11 cellular contexts compared by ENCODE assay signal in the genomic region with DNA sequence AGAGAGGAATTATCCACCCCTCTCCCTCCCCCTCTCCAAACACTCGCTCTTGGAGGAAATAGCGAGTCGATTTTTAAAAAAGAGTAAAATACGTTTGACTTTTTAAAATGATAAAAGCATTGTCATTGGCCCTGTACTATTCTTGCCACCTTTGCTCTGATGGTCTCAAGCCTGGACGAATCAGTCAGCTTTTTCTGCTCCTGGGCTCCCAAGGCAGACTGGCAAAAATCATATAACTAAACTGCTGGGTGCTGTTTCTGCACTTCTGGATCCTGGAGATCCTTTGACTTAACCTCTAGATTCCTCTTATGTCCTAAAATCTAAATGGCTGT. TPM values are rescaled to one million over a fixed set of nuclear protein-coding genes. Genes with fewer than 3 reads are reported as not detected.
DNase-seq lines count a peak whose midpoint lies in the region; ATAC-seq and TF ChIP-seq lines count a peak whose summit lies in the region.
"Had no signal": no experiment of that assay in that cellular context is flagged by ENCODE, and none has a peak within 500 bp of the region (broad histone marks: within the 10 kb centered on the region; RNA-seq: fewer than 3 reads in every experiment).

No MANE protein-coding gene starts in this region.

- H3K27me3 ChIP-seq in heart right ventricle (peaks cover 0 to 17% (median 0%) of the 10 kb centered on the region in 7 donors), aorta (ENCODE audit: control insufficient read depth in 1 of 2, insufficient read depth in 2 of 2, low read length in 1 of 2) (no peaks in the 10 kb centered on the region)

- no peak for DNase-seq in heart right ventricle
- DNase-seq in left ventricle myocardium superior, result no peak
- DNase-seq in endothelial cell (ENCODE audit: low spot score), result no peak
- no peak for DNase-seq in nephron progenitor cell
- no peak for DNase-seq in aorta
- no peak for DNase-seq in T1000 (lab: John Stamatoyannopoulos, UW)
- DNase-seq in activated CD4-positive, alpha-beta T cell treated with anti-CD3 and anti-CD28 coated beads, Interleukin-2, amount 50 U/mL, for 48 hours, result no peak
- no peak for DNase-seq in DMS53 treated with DMSO at 0.1 percent for 48 hours (lab: John Stamatoyannopoulos, UW; ENCODE audit: unreplicated experiment)
- DNase-seq: cerebellar nuclear complex, COR-L47, left colon had no signal

- H3K27ac Mint-ChIP-seq in endothelial cell (ENCODE audit: unreplicated experiment), result no peak overlapping the region
- no peak overlapping the region for H3K27ac Mint-ChIP-seq in nephron progenitor cell

- WGBS in heart right ventricle, 2 donors, result 35 to 40% methylated on average over 5 of the region's 5 CpGs
- WGBS in aorta, 2 donors, result 1 to 3% methylated on average over 5 of the region's 5 CpGs

- H3K27ac ChIP-seq in heart right ventricle (peak overlapping the region in 3 of 10 donors; percentile 0 to 90 (median 15)), aorta (ENCODE audit: low read depth in 1 of 2, low read length in 2 of 2) (no peak overlapping the region)

- H3K9me3 Mint-ChIP-seq in endothelial cell (ENCODE audit: unreplicated experiment) (no peaks in the 10 kb centered on the region), nephron progenitor cell (no peaks in the 10 kb centered on the region)

- TF ChIP-seq CTCF in heart right ventricle (IDR thresholded peaks at IDR 0.05) (no peak), endothelial cell (IDR thresholded peaks at IDR 0.05; ENCODE audit: unreplicated experiment) (no peak), nephron progenitor cell (IDR thresholded peaks at IDR 0.05) (no peak)

- intact Hi-C loops in heart right ventricle (cut with DNase I), result loop anchor here in 7 of 10 donors (2.0 to 10.0 kb wide), 4 partner anchors 55 to 138 kb away; no protein-coding TSS in a partner anchor
- intact Hi-C loops in left ventricle myocardium superior (cut with micrococcal nuclease), result loop anchor here (10.0 kb wide), 1 partner anchor 208 kb away; no protein-coding TSS in a partner anchor
- intact Hi-C loops in aorta (cut with DNase I), result loop anchor here in 1 of 2 donors (5.0 kb wide), 1 partner anchor 145 kb away; no protein-coding TSS in a partner anchor

- H3K36me3 ChIP-seq in heart right ventricle (no peaks in the 10 kb centered on the region), aorta (ENCODE audit: control insufficient read depth in 1 of 2, insufficient read depth in 2 of 2, low read length in 1 of 2) (no peaks in the 10 kb centered on the region)

- H3K36me3 Mint-ChIP-seq in endothelial cell (ENCODE audit: low read depth, unreplicated experiment), result peaks cover 11% of the 10 kb centered on the region
- peaks cover 20% of the 10 kb centered on the region for H3K36me3 Mint-ChIP-seq in nephron progenitor cell (ENCODE audit: low read depth)

- peaks cover 0 to 34% (median 11%) of the 10 kb centered on the region in 9 donors for H3K4me1 ChIP-seq in heart right ventricle
- no peaks in the 10 kb centered on the region for H3K4me1 ChIP-seq in aorta (ENCODE audit: control insufficient read depth in 1 of 2, insufficient read depth in 2 of 2, low read length in 2 of 2)

- ATAC-seq in heart right ventricle (no peak), left ventricle myocardium superior (no peak), aorta (ENCODE audit: low FRiP score) (no peak)
- ATAC-seq: left colon had no signal

- H3K27me3 Mint-ChIP-seq in endothelial cell (ENCODE audit: unreplicated experiment), result peaks cover 13% of the 10 kb centered on the region
- H3K27me3 Mint-ChIP-seq in nephron progenitor cell (ENCODE audit: low read depth, poor library complexity), result peaks cover 18% of the 10 kb centered on the region

- peak overlapping the region in 7 of 10 donors; percentile 2 to 97 (median 93) for H3K4me3 ChIP-seq in heart right ventricle
- peak overlapping the region; percentile 30 to 40 for H3K4me3 ChIP-seq in aorta (ENCODE audit: low read length in 2 of 2)

- H3K9me3 ChIP-seq in heart right ventricle (no peaks in the 10 kb centered on the region), aorta (ENCODE audit: control insufficient read depth, low read length) (no peaks in the 10 kb centered on the region)

- H3K4me3 Mint-ChIP-seq in endothelial cell (ENCODE audit: unreplicated experiment) (peak overlapping the region; percentile 40), nephron progenitor cell (peak overlapping the region; percentile 92)

- H3K4me1 Mint-ChIP-seq in endothelial cell (ENCODE audit: unreplicated experiment), result peaks cover 7% of the 10 kb centered on the region
- peaks cover 29% of the 10 kb centered on the region for H3K4me1 Mint-ChIP-seq in nephron progenitor cell

RNA-seq across cellular contexts. Expression of gene TPST1, which starts 1.7 kb away (rescaled TPM):
- total RNA-seq in heart right ventricle, result 1 to 10 TPM; 2.7 to 7.3 (median 4.7) TPM
- polyA plus RNA-seq in heart right ventricle, result 1 to 10 TPM; 2.0 to 5.7 TPM
- 6.0 TPM for total RNA-seq in left ventricle myocardium superior
- total RNA-seq in endothelial cell (ENCODE audit: unreplicated experiment), result 17.7 TPM
- 10 to 100 TPM; 22.0 to 38.8 TPM for total RNA-seq in aorta
- 10 to 100 TPM in 1 of 2 donors, 1 to 10 TPM in 1; 7.1 to 10.3 TPM for polyA plus RNA-seq in aorta
